Comparison of ENCODE assay signal across 11 cellular contexts in genomic region chr2:202038471-202039277, GRCh38. TPM values are rescaled to one million over a fixed set of nuclear protein-coding genes. Genes with fewer than 3 reads are reported as not detected.
DNase-seq lines count a peak whose midpoint lies in the region; ATAC-seq and TF ChIP-seq lines count a peak whose summit lies in the region.
"Had no signal": no experiment of that assay in that cellular context is flagged by ENCODE, and none has a peak within 500 bp of the region (broad histone marks: within the 10 kb centered on the region; RNA-seq: fewer than 3 reads in every experiment).

No MANE protein-coding gene starts in this region.

- H3K9me3 ChIP-seq in iPS-18c (ENCODE audit: control insufficient read depth, insufficient read depth, low read length): no peaks in the 10 kb centered on the region
- no peaks in the 10 kb centered on the region for H3K9me3 ChIP-seq in transverse colon
- H3K9me3 ChIP-seq: adrenal gland had no signal

- H3K4me3 ChIP-seq in iPS-18c (ENCODE audit: insufficient read depth, low read depth, low read length) (peak overlapping the region; percentile 31; the same call in 1 of the 2 replicates), transverse colon (peak overlapping the region in 1 of 4 donors; percentile 16)
- H3K4me3 ChIP-seq: adrenal gland had no signal

- peaks cover 5 to 28% (median 19%) of the 10 kb centered on the region in 4 donors for H3K4me1 ChIP-seq in transverse colon

- no peaks in the 10 kb centered on the region for H3K36me3 ChIP-seq in transverse colon
- H3K36me3 ChIP-seq: adrenal gland had no signal

- ATAC-seq in HG03457 (IDR thresholded peaks at IDR 0.05; ENCODE audit: unreplicated experiment) (no peak), GM19328 (IDR thresholded peaks at IDR 0.05; ENCODE audit: unreplicated experiment) (no peak)

- TF ChIP-seq POLR2A in transverse colon (IDR thresholded peaks at IDR 0.05): no peak

- in situ Hi-C loops in transverse colon (cut with MboI; ENCODE audit: low pct_ligation_motif_present in 1 of 4, low pct_unique_long_range_greater_than_20kb in 1 of 4, low sequenced_read_pairs in 3 of 4): loop anchor here in 1 of 4 donors (10.0 kb wide), 1 partner anchor 174 kb away; no protein-coding TSS in a partner anchor

- H3K27ac ChIP-seq in transverse colon: peak overlapping the region; percentile 91 to 99 (median 94)
- H3K27ac ChIP-seq: 22Rv1, adrenal gland had no signal

- 47 to 51% methylated on average over 4 of the region's 4 CpGs for WGBS in transverse colon (ENCODE audit: low coverage in 1 of 2), 2 donors

- DNase-seq in DMS 273 (lab: John Stamatoyannopoulos, UW; ENCODE audit: unreplicated experiment) (peak; percentile 61), DMS 273 treated with DMSO at 0.1 percent for 48 hours (lab: John Stamatoyannopoulos, UW) (no peak), astrocyte of the hippocampus (ENCODE audit: low read depth, low spot score) (peak; percentile 70), transverse colon (peak; percentile 23), NCI-H774 (lab: John Stamatoyannopoulos, UW) (no peak)

- intact Hi-C loops in transverse colon (cut with DNase I; ENCODE audit: low total_unique reads): no loop called here

- no peak for TF ChIP-seq CTCF in transverse colon (IDR thresholded peaks at IDR 0.05)

- H3K27me3 ChIP-seq in transverse colon: peaks cover 20% of the 10 kb centered on the region

- no peak for TF ChIP-seq EP300 in transverse colon (IDR thresholded peaks at IDR 0.05; ENCODE audit: low read depth)

RNA-seq across cellular contexts. Expression of gene FZD7, which starts 5.0 kb away (rescaled TPM):
- total RNA-seq in transverse colon: 10 to 100 TPM in 3 of 4 donors, 1 to 10 TPM in 1; 6.2 to 14.6 (median 13.3) TPM

RNA-seq across cellular contexts. Expression of gene KIAA2012, which starts 34.4 kb away (rescaled TPM):
- not detected for total RNA-seq in transverse colon
- total RNA-seq: adrenal gland; T-helper 1 cell treated with Interleukin-12 subunit alpha and Interleukin-12 subunit beta and Interleukin-4 antibody, amounts not matched to agents 30 ng/mL and 1 ng/mL, for 36 hours had no signal

Comparison
In these comparisons a context has a peak if more than half of its experiments do, and no peak if none do; other contexts are left out.
1. DNase-seq: peak in DMS 273 (single experiment), astrocyte of the hippocampus (single experiment) and transverse colon (single experiment); none in DMS 273 treated with DMSO at 0.1 percent for 48 hours (single experiment) and NCI-H774 (single experiment).